In the genomic region with DNA sequence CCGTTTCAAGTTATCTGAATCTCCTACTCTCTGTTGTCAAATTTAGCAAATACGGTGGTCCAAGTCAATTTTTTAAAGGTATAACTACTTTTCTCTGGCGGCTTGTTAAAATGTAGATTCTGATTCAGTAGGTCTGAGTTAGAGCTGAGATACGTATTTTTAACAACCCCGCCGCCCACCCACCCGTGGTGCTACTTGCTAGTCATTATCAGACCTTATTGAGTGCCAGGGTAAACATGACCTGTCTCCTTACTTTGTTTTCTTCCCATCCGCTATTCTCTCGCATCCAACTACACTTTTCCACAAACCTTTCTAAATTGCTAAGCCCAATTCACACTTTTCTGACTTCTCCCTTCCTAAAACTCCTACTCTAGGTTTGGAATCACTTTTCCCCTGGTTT, we compare ENCODE assay signal across 1 cellular context.
TF ChIP-seq lines count a peak whose summit lies in the region.

No MANE protein-coding gene starts in this region.

TF ChIP-seq in K562, 482 proteins besides CTCF, POLR2A, EP300 and RAD21:
- TF ChIP-seq RBM15 (IDR thresholded peaks at IDR 0.05; ENCODE audit: insufficient read depth, low read length) (no peak), NUFIP1 (IDR thresholded peaks at IDR 0.05; ENCODE audit: partially characterized antibody) (no peak), ZKSCAN3 (CRISPR knock-in tag; IDR thresholded peaks at IDR 0.05) (no peak), ZNF347 (CRISPR knock-in tag; IDR thresholded peaks at IDR 0.05; ENCODE audit: low read depth) (no peak), MTA1 (IDR thresholded peaks at IDR 0.05; ENCODE audit: borderline replicate concordance) (no peak), MAFK (IDR thresholded peaks at IDR 0.05; ENCODE audit: low read length) (no peak), SETDB1 (IDR thresholded peaks at IDR 0.05; ENCODE audit: low read length) (no peak), CBFA2T3 (IDR thresholded peaks at IDR 0.05) (no peak), LEF1 (IDR thresholded peaks at IDR 0.05) (no peak)
- TF ChIP-seq, protein P1, sequence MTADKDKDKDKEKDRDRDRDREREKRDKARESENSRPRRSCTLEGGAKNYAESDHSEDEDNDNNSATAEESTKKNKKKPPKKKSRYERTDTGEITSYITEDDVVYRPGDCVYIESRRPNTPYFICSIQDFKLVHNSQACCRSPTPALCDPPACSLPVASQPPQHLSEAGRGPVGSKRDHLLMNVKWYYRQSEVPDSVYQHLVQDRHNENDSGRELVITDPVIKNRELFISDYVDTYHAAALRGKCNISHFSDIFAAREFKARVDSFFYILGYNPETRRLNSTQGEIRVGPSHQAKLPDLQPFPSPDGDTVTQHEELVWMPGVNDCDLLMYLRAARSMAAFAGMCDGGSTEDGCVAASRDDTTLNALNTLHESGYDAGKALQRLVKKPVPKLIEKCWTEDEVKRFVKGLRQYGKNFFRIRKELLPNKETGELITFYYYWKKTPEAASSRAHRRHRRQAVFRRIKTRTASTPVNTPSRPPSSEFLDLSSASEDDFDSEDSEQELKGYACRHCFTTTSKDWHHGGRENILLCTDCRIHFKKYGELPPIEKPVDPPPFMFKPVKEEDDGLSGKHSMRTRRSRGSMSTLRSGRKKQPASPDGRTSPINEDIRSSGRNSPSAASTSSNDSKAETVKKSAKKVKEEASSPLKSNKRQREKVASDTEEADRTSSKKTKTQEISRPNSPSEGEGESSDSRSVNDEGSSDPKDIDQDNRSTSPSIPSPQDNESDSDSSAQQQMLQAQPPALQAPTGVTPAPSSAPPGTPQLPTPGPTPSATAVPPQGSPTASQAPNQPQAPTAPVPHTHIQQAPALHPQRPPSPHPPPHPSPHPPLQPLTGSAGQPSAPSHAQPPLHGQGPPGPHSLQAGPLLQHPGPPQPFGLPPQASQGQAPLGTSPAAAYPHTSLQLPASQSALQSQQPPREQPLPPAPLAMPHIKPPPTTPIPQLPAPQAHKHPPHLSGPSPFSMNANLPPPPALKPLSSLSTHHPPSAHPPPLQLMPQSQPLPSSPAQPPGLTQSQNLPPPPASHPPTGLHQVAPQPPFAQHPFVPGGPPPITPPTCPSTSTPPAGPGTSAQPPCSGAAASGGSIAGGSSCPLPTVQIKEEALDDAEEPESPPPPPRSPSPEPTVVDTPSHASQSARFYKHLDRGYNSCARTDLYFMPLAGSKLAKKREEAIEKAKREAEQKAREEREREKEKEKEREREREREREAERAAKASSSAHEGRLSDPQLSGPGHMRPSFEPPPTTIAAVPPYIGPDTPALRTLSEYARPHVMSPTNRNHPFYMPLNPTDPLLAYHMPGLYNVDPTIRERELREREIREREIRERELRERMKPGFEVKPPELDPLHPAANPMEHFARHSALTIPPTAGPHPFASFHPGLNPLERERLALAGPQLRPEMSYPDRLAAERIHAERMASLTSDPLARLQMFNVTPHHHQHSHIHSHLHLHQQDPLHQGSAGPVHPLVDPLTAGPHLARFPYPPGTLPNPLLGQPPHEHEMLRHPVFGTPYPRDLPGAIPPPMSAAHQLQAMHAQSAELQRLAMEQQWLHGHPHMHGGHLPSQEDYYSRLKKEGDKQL (CRISPR knock-in tag; IDR thresholded peaks at IDR 0.05; ENCODE audit: borderline replicate concordance): no peak
- TF ChIP-seq, protein P2, sequence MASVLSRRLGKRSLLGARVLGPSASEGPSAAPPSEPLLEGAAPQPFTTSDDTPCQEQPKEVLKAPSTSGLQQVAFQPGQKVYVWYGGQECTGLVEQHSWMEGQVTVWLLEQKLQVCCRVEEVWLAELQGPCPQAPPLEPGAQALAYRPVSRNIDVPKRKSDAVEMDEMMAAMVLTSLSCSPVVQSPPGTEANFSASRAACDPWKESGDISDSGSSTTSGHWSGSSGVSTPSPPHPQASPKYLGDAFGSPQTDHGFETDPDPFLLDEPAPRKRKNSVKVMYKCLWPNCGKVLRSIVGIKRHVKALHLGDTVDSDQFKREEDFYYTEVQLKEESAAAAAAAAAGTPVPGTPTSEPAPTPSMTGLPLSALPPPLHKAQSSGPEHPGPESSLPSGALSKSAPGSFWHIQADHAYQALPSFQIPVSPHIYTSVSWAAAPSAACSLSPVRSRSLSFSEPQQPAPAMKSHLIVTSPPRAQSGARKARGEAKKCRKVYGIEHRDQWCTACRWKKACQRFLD (CRISPR knock-in tag; IDR thresholded peaks at IDR 0.05): no peak
